28 cellular contexts compared by ENCODE assay signal in the genomic region with DNA sequence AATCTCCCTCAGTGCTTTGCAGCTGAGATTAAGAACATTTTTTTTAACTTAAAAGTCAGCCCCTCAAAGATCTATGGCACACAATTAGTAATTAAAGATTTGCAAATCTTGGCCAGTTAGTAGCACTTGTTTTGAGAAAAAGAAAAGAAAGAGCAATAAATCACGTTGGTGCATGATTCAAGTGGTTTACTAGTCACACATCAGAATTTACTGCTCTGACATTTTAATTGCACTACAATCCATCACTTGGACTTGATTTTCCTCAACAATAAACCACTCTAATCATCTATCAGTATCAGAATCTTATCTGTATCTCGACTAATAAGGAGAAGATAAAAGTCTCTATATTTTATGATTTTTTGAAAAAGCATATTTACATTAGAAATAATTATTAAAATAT.
"Had no signal": no experiment of that assay in that cellular context is flagged by ENCODE, and none has a peak within 500 bp of the region (broad histone marks: within the 10 kb centered on the region; RNA-seq: fewer than 3 reads in every experiment).

No MANE protein-coding gene starts in this region.

- H3K9me3 ChIP-seq: adrenal gland, body of pancreas, colonic mucosa had no signal

- DNase-seq: activated B cell treated with CpG ODN at 0.5 μM for 24 hours; activated CD4-positive, alpha-beta T cell treated with anti-CD3 and anti-CD28 coated beads for 48 hours; activated CD4-positive, alpha-beta T cell treated with anti-CD3 and anti-CD28 coated beads, Interleukin-2, amount 50 U/mL, for 1 hour; activated CD4-positive, alpha-beta T cell treated with anti-CD3 and anti-CD28 coated beads, Interleukin-2, amount 50 U/mL, for 48 hours; activated CD8-positive, alpha-beta memory T cell treated with anti-CD3 and anti-CD28 coated beads for 24 hours; activated CD8-positive, alpha-beta T cell treated with anti-CD3 and anti-CD28 coated beads for 36 hours; activated effector memory CD4-positive, alpha-beta T cell treated with Interleukin-2 at 50 U/mL for 16 hours; activated naive CD4-positive, alpha-beta T cell treated with anti-CD3 and anti-CD28 coated beads for 36 hours; activated naive CD8-positive, alpha-beta T cell treated with anti-CD3 and anti-CD28 coated beads for 36 hours; activated naive CD8-positive, alpha-beta T cell treated with anti-CD3 and anti-CD28 coated beads, Interleukin-2, amount 50 U/mL, for 24 hours; activated T-cell treated with anti-CD3 and anti-CD28 coated beads, Interleukin-2, amount 50 U/mL, for 4 hours; adrenal gland; amygdala; aorta; body of pancreas; caudate nucleus; cerebellar nuclear complex; colonic mucosa; effector memory CD4-positive, alpha-beta T cell; endodermal cell; foreskin fibroblast; head of caudate nucleus; hippocampal formation; T1000; WERI-Rb-1 had no signal

- H3K36me3 ChIP-seq: adrenal gland, colonic mucosa had no signal

- H3K4me3 ChIP-seq: adrenal gland, body of pancreas, colonic mucosa had no signal

- ATAC-seq: activated CD4-positive, CD25-positive, alpha-beta regulatory T cell treated with anti-CD3 and anti-CD28 coated beads, Interleukin-2, amount 50 U/mL, for 24 hours; activated CD8-positive, alpha-beta T cell treated with anti-CD3 and anti-CD28 coated beads for 36 hours; activated naive CD8-positive, alpha-beta T cell treated with anti-CD3 and anti-CD28 coated beads, Interleukin-2, amount 50 U/mL, for 24 hours; activated T-cell treated with anti-CD3 and anti-CD28 coated beads, Interleukin-2, amount 50 U/mL, for 4 hours; activated T-helper 17 cell treated with anti-CD3 and anti-CD28 coated beads, Interleukin-2, amount 50 U/mL, for 72 hours; body of pancreas; esophagus mucosa had no signal

- H3K4me1 ChIP-seq: adrenal gland, body of pancreas, colonic mucosa had no signal

- H3K27ac ChIP-seq: adrenal gland, body of pancreas, colonic mucosa, WERI-Rb-1 had no signal
